ENCODE assay signal across 19 cellular contexts in genomic region chr4:8860892-8861575, GRCh38. TPM values are rescaled to one million over a fixed set of nuclear protein-coding genes. Genes with fewer than 3 reads are reported as not detected.
DNase-seq lines count a peak whose midpoint lies in the region; ATAC-seq and TF ChIP-seq lines count a peak whose summit lies in the region.
"Had no signal": no experiment of that assay in that cellular context is flagged by ENCODE, and none has a peak within 500 bp of the region (broad histone marks: within the 10 kb centered on the region; RNA-seq: fewer than 3 reads in every experiment).

No MANE protein-coding gene starts in this region.

- peaks cover 1% of the 10 kb centered on the region for H3K36me3 Mint-ChIP-seq in activated naive CD8-positive, alpha-beta T cell treated with anti-CD3 and anti-CD28 coated beads, Interleukin-2, amount 10 ng/mL, durations not matched to agents 7 days and 5 days
- H3K36me3 Mint-ChIP-seq in activated naive CD8-positive, alpha-beta T cell treated with anti-CD3 and anti-CD28 coated beads for 36 hours: no peaks in the 10 kb centered on the region
- peaks cover 5 to 6% of the 10 kb centered on the region in 2 donors for H3K36me3 Mint-ChIP-seq in stimulated activated naive B cell treated with anti-CD40 and anti-IgM and Interleukin-4, amounts not matched to agents 10 μg/mL and 1 μg/mL and 100 μg/mL, for 72 hours
- H3K36me3 Mint-ChIP-seq: activated CD4-positive, alpha-beta memory T cell treated with anti-CD3 and anti-CD28 coated beads for 36 hours had no signal

- no peaks in the 10 kb centered on the region for H3K36me3 ChIP-seq in A673 (ENCODE audit: insufficient read depth, low read length, poor library complexity, severe bottlenecking)
- H3K36me3 ChIP-seq: ascending aorta, esophagus squamous epithelium, heart right ventricle, lower lobe of right lung had no signal

- H3K4me3 Mint-ChIP-seq in activated naive CD8-positive, alpha-beta T cell treated with anti-CD3 and anti-CD28 coated beads, Interleukin-2, amount 10 ng/mL, durations not matched to agents 7 days and 5 days: no peak overlapping the region
- no peak overlapping the region for H3K4me3 Mint-ChIP-seq in activated naive CD8-positive, alpha-beta T cell treated with anti-CD3 and anti-CD28 coated beads for 36 hours
- peak overlapping the region; percentile 12 to 65 for H3K4me3 Mint-ChIP-seq in stimulated activated naive B cell treated with anti-CD40 and anti-IgM and Interleukin-4, amounts not matched to agents 10 μg/mL and 1 μg/mL and 100 μg/mL, for 72 hours
- H3K4me3 Mint-ChIP-seq: activated CD4-positive, alpha-beta memory T cell treated with anti-CD3 and anti-CD28 coated beads for 36 hours; dendritic cell treated with granulocyte-macrophage colony-stimulating factor and Interleukin-4, amounts not matched to agents 40 ng/mL and 50 ng/mL, for 4 days had no signal

- H3K27ac Mint-ChIP-seq in activated naive CD8-positive, alpha-beta T cell treated with anti-CD3 and anti-CD28 coated beads, Interleukin-2, amount 10 ng/mL, durations not matched to agents 7 days and 5 days: peak overlapping the region; percentile 48
- no peak overlapping the region for H3K27ac Mint-ChIP-seq in activated naive CD8-positive, alpha-beta T cell treated with anti-CD3 and anti-CD28 coated beads for 36 hours
- H3K27ac Mint-ChIP-seq in stimulated activated naive B cell treated with anti-CD40 and anti-IgM and Interleukin-4, amounts not matched to agents 10 μg/mL and 1 μg/mL and 100 μg/mL, for 72 hours: peak overlapping the region; percentile 88
- H3K27ac Mint-ChIP-seq: dendritic cell treated with granulocyte-macrophage colony-stimulating factor and Interleukin-4, amounts not matched to agents 40 ng/mL and 50 ng/mL, for 4 days had no signal

- peaks cover 99% of the 10 kb centered on the region for H3K27me3 ChIP-seq in A673 (replicated peaks; ENCODE audit: insufficient read depth, low read depth, low read length, poor library complexity)

- TF ChIP-seq CTCF in A673 (conservative IDR thresholded peaks at IDR 0.05; ENCODE audit: low read depth, low read length): no peak

- peaks cover 61% of the 10 kb centered on the region for H3K27me3 Mint-ChIP-seq in activated naive CD8-positive, alpha-beta T cell treated with anti-CD3 and anti-CD28 coated beads, Interleukin-2, amount 10 ng/mL, durations not matched to agents 7 days and 5 days
- peaks cover 87% of the 10 kb centered on the region for H3K27me3 Mint-ChIP-seq in activated naive CD8-positive, alpha-beta T cell treated with anti-CD3 and anti-CD28 coated beads for 36 hours
- peaks cover 61 to 87% of the 10 kb centered on the region in 2 donors for H3K27me3 Mint-ChIP-seq in stimulated activated naive B cell treated with anti-CD40 and anti-IgM and Interleukin-4, amounts not matched to agents 10 μg/mL and 1 μg/mL and 100 μg/mL, for 72 hours

- no peaks in the 10 kb centered on the region for H3K4me1 ChIP-seq in A673 (ENCODE audit: insufficient read depth, low read length, poor library complexity, severe bottlenecking)
- H3K4me1 ChIP-seq: ascending aorta had no signal

- BruUV-seq in A673 (replicated peaks; lab: Mats Ljungman, UMichigan): no TSS peak

- no peak for ATAC-seq in activated naive CD8-positive, alpha-beta T cell treated with anti-CD3 and anti-CD28 coated beads, Interleukin-2, amount 10 ng/mL, durations not matched to agents 7 days and 5 days (ENCODE audit: low read depth)
- ATAC-seq in stimulated activated naive B cell treated with anti-CD40 and anti-IgM and Interleukin-4, amounts not matched to agents 10 μg/mL and 1 μg/mL and 100 μg/mL, for 72 hours (replicated peaks): no peak
- ATAC-seq in HG02852 (IDR thresholded peaks at IDR 0.05; ENCODE audit: unreplicated experiment): no peak
- ATAC-seq: heart right ventricle, lower lobe of right lung had no signal

- CTCF ChIA-PET in A673 (lab: Charles Lee): no interaction called here

- no peak for DNase-seq in activated naive CD8-positive, alpha-beta T cell treated with anti-CD3 and anti-CD28 coated beads, Interleukin-2, amount 10 ng/mL, durations not matched to agents 7 days and 5 days
- DNase-seq in activated naive CD8-positive, alpha-beta T cell treated with anti-CD3 and anti-CD28 coated beads for 36 hours: no peak
- DNase-seq in NCI-H1105 treated with DMSO at 0.1 percent for 48 hours (lab: John Stamatoyannopoulos, UW): peak; percentile 42
- peak; percentile 83 for DNase-seq in iPS-NIHi11 (ENCODE audit: low spot score)
- DNase-seq in stimulated activated naive B cell treated with anti-CD40 and anti-IgM and Interleukin-4, amounts not matched to agents 10 μg/mL and 1 μg/mL and 100 μg/mL, for 72 hours: no peak
- no peak for DNase-seq in DMS153 treated with DMSO at 0.1 percent for 48 hours (lab: John Stamatoyannopoulos, UW; ENCODE audit: unreplicated experiment)
- no peak for DNase-seq in A673 (ENCODE audit: low spot score)
- DNase-seq: activated CD4-positive, alpha-beta memory T cell treated with anti-CD3 and anti-CD28 coated beads for 36 hours; esophagus squamous epithelium; heart right ventricle; lower lobe of right lung; nucleus accumbens; SIG-M5; stimulated activated naive CD4-positive, alpha-beta T cell treated with Interleukin-2 at 50 U/mL for 16 hours had no signal

- no peaks in the 10 kb centered on the region for H3K9me3 Mint-ChIP-seq in activated naive CD8-positive, alpha-beta T cell treated with anti-CD3 and anti-CD28 coated beads, Interleukin-2, amount 10 ng/mL, durations not matched to agents 7 days and 5 days
- no peaks in the 10 kb centered on the region for H3K9me3 Mint-ChIP-seq in activated naive CD8-positive, alpha-beta T cell treated with anti-CD3 and anti-CD28 coated beads for 36 hours
- no peaks in the 10 kb centered on the region for H3K9me3 Mint-ChIP-seq in stimulated activated naive B cell treated with anti-CD40 and anti-IgM and Interleukin-4, amounts not matched to agents 10 μg/mL and 1 μg/mL and 100 μg/mL, for 72 hours
- H3K9me3 Mint-ChIP-seq: activated CD4-positive, alpha-beta memory T cell treated with anti-CD3 and anti-CD28 coated beads for 36 hours; dendritic cell treated with granulocyte-macrophage colony-stimulating factor and Interleukin-4, amounts not matched to agents 40 ng/mL and 50 ng/mL, for 4 days had no signal

- peaks cover 10% of the 10 kb centered on the region for H3K4me1 Mint-ChIP-seq in activated naive CD8-positive, alpha-beta T cell treated with anti-CD3 and anti-CD28 coated beads, Interleukin-2, amount 10 ng/mL, durations not matched to agents 7 days and 5 days
- no peaks in the 10 kb centered on the region for H3K4me1 Mint-ChIP-seq in activated naive CD8-positive, alpha-beta T cell treated with anti-CD3 and anti-CD28 coated beads for 36 hours
- H3K4me1 Mint-ChIP-seq in stimulated activated naive B cell treated with anti-CD40 and anti-IgM and Interleukin-4, amounts not matched to agents 10 μg/mL and 1 μg/mL and 100 μg/mL, for 72 hours: peaks cover 12 to 32% of the 10 kb centered on the region in 2 donors

- POLR2A ChIA-PET in activated naive CD8-positive, alpha-beta T cell treated with anti-CD3 and anti-CD28 coated beads, Interleukin-2, amount 10 ng/mL, durations not matched to agents 7 days and 5 days (lab: Charles Lee): no interaction called here
- POLR2A ChIA-PET in A673 (lab: Charles Lee; ENCODE audit: low non-redundant PET): no interaction called here

- no peaks in the 10 kb centered on the region for H3K9me3 ChIP-seq in A673 (ENCODE audit: low read depth, low read length, poor library complexity, severe bottlenecking)
- H3K9me3 ChIP-seq: ascending aorta, esophagus squamous epithelium, heart right ventricle, lower lobe of right lung had no signal

- intact Hi-C loops in A673 (cut with micrococcal nuclease; ENCODE audit: unreplicated experiment): no loop called here

- no peak overlapping the region for H3K4me3 ChIP-seq in A673 (ENCODE audit: low read depth, low read length, poor library complexity, severe bottlenecking)
- H3K4me3 ChIP-seq: ascending aorta, lower lobe of right lung had no signal

- no peak overlapping the region for H3K27ac ChIP-seq in A673 (ENCODE audit: low read depth, low read length, poor library complexity, severe bottlenecking)
- H3K27ac ChIP-seq: ascending aorta, esophagus squamous epithelium, heart right ventricle, lower lobe of right lung had no signal

RNA-seq across cellular contexts. Expression of gene HMX1, which starts 10.6 kb away (rescaled TPM):
- total RNA-seq in activated naive CD8-positive, alpha-beta T cell treated with anti-CD3 and anti-CD28 coated beads, Interleukin-2, amount 10 ng/mL, durations not matched to agents 7 days and 5 days: not detected
- not detected for total RNA-seq in activated naive CD8-positive, alpha-beta T cell treated with anti-CD3 and anti-CD28 coated beads for 36 hours
- 0.15 and 0.26 TPM in 2 replicates for total RNA-seq in A673 (2021)
- total RNA-seq: activated CD4-positive, alpha-beta memory T cell treated with anti-CD3 and anti-CD28 coated beads for 36 hours; ascending aorta; HT-29; lower lobe of right lung; skeletal muscle tissue had no signal

Comparison
In these comparisons a context has a peak if more than half of its experiments do, and no peak if none do; other contexts are left out.
1. DNase-seq: peak in NCI-H1105 treated with DMSO at 0.1 percent for 48 hours (single experiment) and iPS-NIHi11 (single experiment); none in activated naive CD8-positive, alpha-beta T cell treated with anti-CD3 and anti-CD28 coated beads, Interleukin-2, amount 10 ng/mL, durations not matched to agents 7 days and 5 days (single experiment), activated naive CD8-positive, alpha-beta T cell treated with anti-CD3 and anti-CD28 coated beads for 36 hours (single experiment), stimulated activated naive B cell treated with anti-CD40 and anti-IgM and Interleukin-4, amounts not matched to agents 10 μg/mL and 1 μg/mL and 100 μg/mL, for 72 hours (single experiment), DMS153 treated with DMSO at 0.1 percent for 48 hours (single experiment) and A673 (single experiment).
2. H3K4me3 Mint-ChIP-seq: peak in stimulated activated naive B cell treated with anti-CD40 and anti-IgM and Interleukin-4, amounts not matched to agents 10 μg/mL and 1 μg/mL and 100 μg/mL, for 72 hours (2 of 2); none in activated naive CD8-positive, alpha-beta T cell treated with anti-CD3 and anti-CD28 coated beads, Interleukin-2, amount 10 ng/mL, durations not matched to agents 7 days and 5 days (single experiment) and activated naive CD8-positive, alpha-beta T cell treated with anti-CD3 and anti-CD28 coated beads for 36 hours (single experiment).